8 cellular contexts compared by ENCODE assay signal in the genomic region with DNA sequence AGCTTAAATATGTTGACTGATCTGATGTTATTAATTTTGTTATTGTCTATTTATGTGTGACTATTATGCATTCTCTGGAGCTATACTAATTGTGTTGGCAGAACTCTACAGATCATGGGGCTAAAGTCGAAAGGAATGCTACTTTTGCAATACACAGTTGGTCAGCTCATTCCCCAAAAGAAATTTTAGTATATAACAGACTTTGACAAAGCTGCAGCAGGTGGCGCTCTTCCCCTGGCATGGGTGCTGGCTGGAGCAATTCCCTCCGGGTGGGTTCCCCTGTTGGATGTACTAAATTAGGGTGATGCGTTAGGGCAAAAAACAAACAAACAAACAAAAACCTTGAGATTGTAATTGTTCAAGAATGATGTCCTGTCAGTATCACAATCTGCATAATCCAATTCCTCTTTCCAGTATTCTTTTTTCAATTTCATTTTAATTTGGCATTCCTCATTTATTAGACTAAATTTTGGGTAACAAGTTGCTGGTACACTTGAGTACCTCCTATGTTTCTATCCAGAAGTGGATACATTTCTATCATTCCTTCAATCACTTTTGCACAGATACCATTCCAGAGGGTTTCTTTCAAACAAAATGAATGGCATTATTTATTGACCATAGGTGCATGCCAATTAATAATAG.
DNase-seq lines count a peak whose midpoint lies in the region; ATAC-seq, FAIRE-seq and TF ChIP-seq lines count a peak whose summit lies in the region.

No MANE protein-coding gene starts in this region.

- H3K27ac Mint-ChIP-seq in CD14-positive monocyte, result no peak overlapping the region

- no peaks in the 10 kb centered on the region for H3K36me3 ChIP-seq in Karpas-422 (ENCODE audit: insufficient read depth, low read length)

- no peaks in the 10 kb centered on the region for H4K20me1 ChIP-seq in Karpas-422 (ENCODE audit: insufficient read depth, low read depth, low read length)

- no peak overlapping the region for H3K4me2 ChIP-seq in Karpas-422 (ENCODE audit: low read depth, low read length, poor library complexity, severe bottlenecking)

- H3K9me3 ChIP-seq in Karpas-422 (ENCODE audit: low read length), result no peaks in the 10 kb centered on the region

- no peaks in the 10 kb centered on the region for H3K9me3 Mint-ChIP-seq in CD14-positive monocyte

- no peak overlapping the region for H3K4me3 ChIP-seq in Karpas-422 (ENCODE audit: low read length)
- H3K4me3 ChIP-seq in fibroblast of pulmonary artery (replicated peaks; ENCODE audit: low read depth, low read length), result no peak overlapping the region

- FAIRE-seq in GM18507 (lab: Jason Lieb, UNC), result peak; percentile 45

- no peaks in the 10 kb centered on the region for H3K9me2 ChIP-seq in Karpas-422 (replicated peaks; ENCODE audit: insufficient read depth, low read length)

- H3K9ac ChIP-seq in Karpas-422 (ENCODE audit: low read length), result no peak overlapping the region

- intact Hi-C loops in CD14-positive monocyte (cut with micrococcal nuclease), result no loop called here

- H3K4me1 Mint-ChIP-seq in CD14-positive monocyte, result peaks cover 21% of the 10 kb centered on the region

- no peaks in the 10 kb centered on the region for H3K27me3 Mint-ChIP-seq in CD14-positive monocyte (ENCODE audit: low read depth in 3 of 3)

- no peak overlapping the region for H2AFZ ChIP-seq in Karpas-422 (ENCODE audit: low read length)

- H3K4me3 Mint-ChIP-seq in CD14-positive monocyte, result no peak overlapping the region

- TF ChIP-seq CTCF in CD14-positive monocyte (IDR thresholded peaks at IDR 0.05) (peak; percentile 53), fibroblast of pulmonary artery (IDR thresholded peaks at IDR 0.05; ENCODE audit: low read length, missing control alignments) (peak; percentile 75)

- peaks cover 8% of the 10 kb centered on the region for H3K4me1 ChIP-seq in Karpas-422 (ENCODE audit: low read length)

- ATAC-seq in GM21619 (IDR thresholded peaks at IDR 0.05; ENCODE audit: unreplicated experiment), result no peak

- H3K36me3 Mint-ChIP-seq in CD14-positive monocyte, result no peaks in the 10 kb centered on the region

- no peaks in the 10 kb centered on the region for H3K79me2 ChIP-seq in Karpas-422 (ENCODE audit: low read length)

- H3K27me3 ChIP-seq in Karpas-422 (ENCODE audit: low read length), result no peaks in the 10 kb centered on the region

- H3K27ac ChIP-seq in Karpas-422 (ENCODE audit: low read length), result no peak overlapping the region

- DNase-seq in CD14-positive monocyte (ENCODE audit: low spot score), result no peak
- DNase-seq in GM18507 (ENCODE audit: extremely low spot score, insufficient read length, low read depth), result no peak
- peak; percentile 71 for DNase-seq in Karpas-422
- DNase-seq in SK-N-DZ (ENCODE audit: low spot score), result peak; percentile 50
- DNase-seq in fibroblast of pulmonary artery (ENCODE audit: low read depth), result peak; percentile 58
- peak; percentile 52 for DNase-seq in retina
- no peak for DNase-seq in activated CD8-positive, alpha-beta memory T cell treated with anti-CD3 and anti-CD28 coated beads, Interleukin-2, amount 50 U/mL, for 4 hours

Comparison
In these comparisons a context has a peak if more than half of its experiments do, and no peak if none do; other contexts are left out.
1. DNase-seq: peak in Karpas-422 (single experiment), SK-N-DZ (single experiment), fibroblast of pulmonary artery (single experiment) and retina (single experiment); none in CD14-positive monocyte (single experiment), GM18507 (single experiment) and activated CD8-positive, alpha-beta memory T cell treated with anti-CD3 and anti-CD28 coated beads, Interleukin-2, amount 50 U/mL, for 4 hours (single experiment).